1 cellular context compared by ENCODE assay signal in the genomic region with DNA sequence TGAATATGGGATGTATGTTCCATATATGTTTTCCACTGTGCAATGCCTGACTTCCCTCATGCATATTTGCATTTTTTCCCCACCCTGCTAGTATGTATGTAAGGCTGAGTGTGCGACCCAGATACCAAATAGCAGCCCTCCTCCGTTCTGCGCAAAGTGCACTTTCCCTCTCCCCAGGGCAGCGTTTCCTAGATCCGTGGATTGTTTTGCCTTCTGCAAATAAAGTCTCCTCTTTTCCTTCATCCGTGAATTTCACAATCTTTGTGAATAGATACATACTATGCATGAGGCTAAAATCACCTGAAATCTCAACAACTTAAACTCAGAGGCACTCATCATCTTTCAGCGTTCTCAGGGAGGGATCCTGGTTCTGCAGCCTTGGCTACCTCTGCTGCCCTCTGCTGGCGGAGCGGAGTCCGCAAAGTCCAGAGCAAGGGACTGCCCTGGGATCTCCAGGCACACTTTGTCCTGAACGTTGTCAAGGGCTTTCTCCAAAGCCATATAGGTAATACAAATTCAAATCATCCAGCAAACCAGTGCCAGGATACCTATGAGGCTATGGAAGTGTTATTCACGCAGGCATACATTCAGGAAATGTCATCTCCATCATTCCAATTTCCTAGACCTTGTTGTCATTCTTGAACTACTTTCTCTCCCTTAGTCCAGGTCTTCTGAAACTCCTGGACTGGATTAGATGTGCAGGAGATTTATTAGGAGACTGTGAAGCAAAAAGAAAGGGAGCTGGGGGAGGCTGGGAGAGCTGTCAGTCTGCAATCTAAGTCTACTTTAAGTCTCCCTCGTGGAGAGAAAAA.
TF ChIP-seq lines count a peak whose summit lies in the region.

No MANE protein-coding gene starts in this region.

TF ChIP-seq in GM12878, 131 proteins besides CTCF, POLR2A, EP300 and RAD21 (continued from another document):
- no peak for TF ChIP-seq PAX8 (IDR thresholded peaks at IDR 0.05)
- no peak for TF ChIP-seq YBX1 (IDR thresholded peaks at IDR 0.05)
- TF ChIP-seq ZSCAN29 (IDR thresholded peaks at IDR 0.05), result no peak
- TF ChIP-seq TBL1XR1 (IDR thresholded peaks at IDR 0.05; ENCODE audit: low read depth, low read length), result no peak
- TF ChIP-seq, protein P1, sequence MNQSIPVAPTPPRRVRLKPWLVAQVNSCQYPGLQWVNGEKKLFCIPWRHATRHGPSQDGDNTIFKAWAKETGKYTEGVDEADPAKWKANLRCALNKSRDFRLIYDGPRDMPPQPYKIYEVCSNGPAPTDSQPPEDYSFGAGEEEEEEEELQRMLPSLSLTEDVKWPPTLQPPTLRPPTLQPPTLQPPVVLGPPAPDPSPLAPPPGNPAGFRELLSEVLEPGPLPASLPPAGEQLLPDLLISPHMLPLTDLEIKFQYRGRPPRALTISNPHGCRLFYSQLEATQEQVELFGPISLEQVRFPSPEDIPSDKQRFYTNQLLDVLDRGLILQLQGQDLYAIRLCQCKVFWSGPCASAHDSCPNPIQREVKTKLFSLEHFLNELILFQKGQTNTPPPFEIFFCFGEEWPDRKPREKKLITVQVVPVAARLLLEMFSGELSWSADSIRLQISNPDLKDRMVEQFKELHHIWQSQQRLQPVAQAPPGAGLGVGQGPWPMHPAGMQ (IDR thresholded peaks at IDR 0.05; ENCODE audit: borderline replicate concordance), result no peak
- TF ChIP-seq KLF5 (IDR thresholded peaks at IDR 0.05; ENCODE audit: partially characterized antibody), result no peak
- TF ChIP-seq ZZZ3 (IDR thresholded peaks at IDR 0.05; ENCODE audit: control insufficient read depth, insufficient read length, low read depth), result no peak
- TF ChIP-seq, protein P2, sequence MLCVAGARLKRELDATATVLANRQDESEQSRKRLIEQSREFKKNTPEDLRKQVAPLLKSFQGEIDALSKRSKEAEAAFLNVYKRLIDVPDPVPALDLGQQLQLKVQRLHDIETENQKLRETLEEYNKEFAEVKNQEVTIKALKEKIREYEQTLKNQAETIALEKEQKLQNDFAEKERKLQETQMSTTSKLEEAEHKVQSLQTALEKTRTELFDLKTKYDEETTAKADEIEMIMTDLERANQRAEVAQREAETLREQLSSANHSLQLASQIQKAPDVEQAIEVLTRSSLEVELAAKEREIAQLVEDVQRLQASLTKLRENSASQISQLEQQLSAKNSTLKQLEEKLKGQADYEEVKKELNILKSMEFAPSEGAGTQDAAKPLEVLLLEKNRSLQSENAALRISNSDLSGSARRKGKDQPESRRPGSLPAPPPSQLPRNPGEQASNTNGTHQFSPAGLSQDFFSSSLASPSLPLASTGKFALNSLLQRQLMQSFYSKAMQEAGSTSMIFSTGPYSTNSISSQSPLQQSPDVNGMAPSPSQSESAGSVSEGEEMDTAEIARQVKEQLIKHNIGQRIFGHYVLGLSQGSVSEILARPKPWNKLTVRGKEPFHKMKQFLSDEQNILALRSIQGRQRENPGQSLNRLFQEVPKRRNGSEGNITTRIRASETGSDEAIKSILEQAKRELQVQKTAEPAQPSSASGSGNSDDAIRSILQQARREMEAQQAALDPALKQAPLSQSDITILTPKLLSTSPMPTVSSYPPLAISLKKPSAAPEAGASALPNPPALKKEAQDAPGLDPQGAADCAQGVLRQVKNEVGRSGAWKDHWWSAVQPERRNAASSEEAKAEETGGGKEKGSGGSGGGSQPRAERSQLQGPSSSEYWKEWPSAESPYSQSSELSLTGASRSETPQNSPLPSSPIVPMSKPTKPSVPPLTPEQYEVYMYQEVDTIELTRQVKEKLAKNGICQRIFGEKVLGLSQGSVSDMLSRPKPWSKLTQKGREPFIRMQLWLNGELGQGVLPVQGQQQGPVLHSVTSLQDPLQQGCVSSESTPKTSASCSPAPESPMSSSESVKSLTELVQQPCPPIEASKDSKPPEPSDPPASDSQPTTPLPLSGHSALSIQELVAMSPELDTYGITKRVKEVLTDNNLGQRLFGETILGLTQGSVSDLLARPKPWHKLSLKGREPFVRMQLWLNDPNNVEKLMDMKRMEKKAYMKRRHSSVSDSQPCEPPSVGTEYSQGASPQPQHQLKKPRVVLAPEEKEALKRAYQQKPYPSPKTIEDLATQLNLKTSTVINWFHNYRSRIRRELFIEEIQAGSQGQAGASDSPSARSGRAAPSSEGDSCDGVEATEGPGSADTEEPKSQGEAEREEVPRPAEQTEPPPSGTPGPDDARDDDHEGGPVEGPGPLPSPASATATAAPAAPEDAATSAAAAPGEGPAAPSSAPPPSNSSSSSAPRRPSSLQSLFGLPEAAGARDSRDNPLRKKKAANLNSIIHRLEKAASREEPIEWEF (IDR thresholded peaks at IDR 0.05; ENCODE audit: insufficient replicate concordance, low read depth, low read length), result no peak
- TF ChIP-seq, protein P3, sequence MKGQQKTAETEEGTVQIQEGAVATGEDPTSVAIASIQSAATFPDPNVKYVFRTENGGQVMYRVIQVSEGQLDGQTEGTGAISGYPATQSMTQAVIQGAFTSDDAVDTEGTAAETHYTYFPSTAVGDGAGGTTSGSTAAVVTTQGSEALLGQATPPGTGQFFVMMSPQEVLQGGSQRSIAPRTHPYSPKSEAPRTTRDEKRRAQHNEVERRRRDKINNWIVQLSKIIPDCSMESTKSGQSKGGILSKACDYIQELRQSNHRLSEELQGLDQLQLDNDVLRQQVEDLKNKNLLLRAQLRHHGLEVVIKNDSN (IDR thresholded peaks at IDR 0.05; ENCODE audit: borderline replicate concordance, extremely low read length, insufficient read depth, low read depth, low read length), result no peak
- peak; percentile 22; the same call in 1 of the 2 replicates for TF ChIP-seq IRF4 (IDR thresholded peaks at IDR 0.05; ENCODE audit: low read depth, low read length)
- no peak for TF ChIP-seq STAT1 (conservative IDR thresholded peaks at IDR 0.05)
- TF ChIP-seq POU2F2 (IDR thresholded peaks at IDR 0.05; ENCODE audit: borderline replicate concordance, low read depth, low read length), result no peak
- no peak for TF ChIP-seq EED (IDR thresholded peaks at IDR 0.05; ENCODE audit: low read depth)
- TF ChIP-seq, protein P4, sequence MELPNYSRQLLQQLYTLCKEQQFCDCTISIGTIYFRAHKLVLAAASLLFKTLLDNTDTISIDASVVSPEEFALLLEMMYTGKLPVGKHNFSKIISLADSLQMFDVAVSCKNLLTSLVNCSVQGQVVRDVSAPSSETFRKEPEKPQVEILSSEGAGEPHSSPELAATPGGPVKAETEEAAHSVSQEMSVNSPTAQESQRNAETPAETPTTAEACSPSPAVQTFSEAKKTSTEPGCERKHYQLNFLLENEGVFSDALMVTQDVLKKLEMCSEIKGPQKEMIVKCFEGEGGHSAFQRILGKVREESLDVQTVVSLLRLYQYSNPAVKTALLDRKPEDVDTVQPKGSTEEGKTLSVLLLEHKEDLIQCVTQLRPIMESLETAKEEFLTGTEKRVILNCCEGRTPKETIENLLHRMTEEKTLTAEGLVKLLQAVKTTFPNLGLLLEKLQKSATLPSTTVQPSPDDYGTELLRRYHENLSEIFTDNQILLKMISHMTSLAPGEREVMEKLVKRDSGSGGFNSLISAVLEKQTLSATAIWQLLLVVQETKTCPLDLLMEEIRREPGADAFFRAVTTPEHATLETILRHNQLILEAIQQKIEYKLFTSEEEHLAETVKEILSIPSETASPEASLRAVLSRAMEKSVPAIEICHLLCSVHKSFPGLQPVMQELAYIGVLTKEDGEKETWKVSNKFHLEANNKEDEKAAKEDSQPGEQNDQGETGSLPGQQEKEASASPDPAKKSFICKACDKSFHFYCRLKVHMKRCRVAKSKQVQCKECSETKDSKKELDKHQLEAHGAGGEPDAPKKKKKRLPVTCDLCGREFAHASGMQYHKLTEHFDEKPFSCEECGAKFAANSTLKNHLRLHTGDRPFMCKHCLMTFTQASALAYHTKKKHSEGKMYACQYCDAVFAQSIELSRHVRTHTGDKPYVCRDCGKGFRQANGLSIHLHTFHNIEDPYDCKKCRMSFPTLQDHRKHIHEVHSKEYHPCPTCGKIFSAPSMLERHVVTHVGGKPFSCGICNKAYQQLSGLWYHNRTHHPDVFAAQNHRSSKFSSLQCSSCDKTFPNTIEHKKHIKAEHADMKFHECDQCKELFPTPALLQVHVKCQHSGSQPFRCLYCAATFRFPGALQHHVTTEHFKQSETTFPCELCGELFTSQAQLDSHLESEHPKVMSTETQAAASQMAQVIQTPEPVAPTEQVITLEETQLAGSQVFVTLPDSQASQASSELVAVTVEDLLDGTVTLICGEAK (IDR thresholded peaks at IDR 0.05; ENCODE audit: borderline replicate concordance), result no peak
- TF ChIP-seq SMARCA5 (IDR thresholded peaks at IDR 0.05), result 0 out of 2 replicates have a peak, but pooled peaks have one; percentile 35
- TF ChIP-seq, protein P5, sequence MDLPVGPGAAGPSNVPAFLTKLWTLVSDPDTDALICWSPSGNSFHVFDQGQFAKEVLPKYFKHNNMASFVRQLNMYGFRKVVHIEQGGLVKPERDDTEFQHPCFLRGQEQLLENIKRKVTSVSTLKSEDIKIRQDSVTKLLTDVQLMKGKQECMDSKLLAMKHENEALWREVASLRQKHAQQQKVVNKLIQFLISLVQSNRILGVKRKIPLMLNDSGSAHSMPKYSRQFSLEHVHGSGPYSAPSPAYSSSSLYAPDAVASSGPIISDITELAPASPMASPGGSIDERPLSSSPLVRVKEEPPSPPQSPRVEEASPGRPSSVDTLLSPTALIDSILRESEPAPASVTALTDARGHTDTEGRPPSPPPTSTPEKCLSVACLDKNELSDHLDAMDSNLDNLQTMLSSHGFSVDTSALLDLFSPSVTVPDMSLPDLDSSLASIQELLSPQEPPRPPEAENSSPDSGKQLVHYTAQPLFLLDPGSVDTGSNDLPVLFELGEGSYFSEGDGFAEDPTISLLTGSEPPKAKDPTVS (IDR thresholded peaks at IDR 0.05; ENCODE audit: low read depth, low read length), result no peak
- no peak for TF ChIP-seq KAT2A (conservative IDR thresholded peaks at IDR 0.05; ENCODE audit: control insufficient read depth, low read depth, low read length)
- no peak for TF ChIP-seq GATAD2B (conservative IDR thresholded peaks at IDR 0.05; ENCODE audit: low read depth)
- TF ChIP-seq, protein P6, sequence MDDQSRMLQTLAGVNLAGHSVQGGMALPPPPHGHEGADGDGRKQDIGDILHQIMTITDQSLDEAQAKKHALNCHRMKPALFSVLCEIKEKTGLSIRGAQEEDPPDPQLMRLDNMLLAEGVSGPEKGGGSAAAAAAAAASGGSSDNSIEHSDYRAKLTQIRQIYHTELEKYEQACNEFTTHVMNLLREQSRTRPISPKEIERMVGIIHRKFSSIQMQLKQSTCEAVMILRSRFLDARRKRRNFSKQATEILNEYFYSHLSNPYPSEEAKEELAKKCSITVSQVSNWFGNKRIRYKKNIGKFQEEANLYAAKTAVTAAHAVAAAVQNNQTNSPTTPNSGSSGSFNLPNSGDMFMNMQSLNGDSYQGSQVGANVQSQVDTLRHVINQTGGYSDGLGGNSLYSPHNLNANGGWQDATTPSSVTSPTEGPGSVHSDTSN (IDR thresholded peaks at IDR 0.05; ENCODE audit: insufficient replicate concordance, low read depth, low read length), result no peak
- TF ChIP-seq SMAD1 (IDR thresholded peaks at IDR 0.05; ENCODE audit: low read depth, partially characterized antibody), result no peak
- no peak for TF ChIP-seq SPI1 (IDR thresholded peaks at IDR 0.05; ENCODE audit: borderline replicate concordance, insufficient read depth, low read depth, low read length)
- TF ChIP-seq RFX5 (IDR thresholded peaks at IDR 0.05; ENCODE audit: low read depth, low read length), result no peak
- TF ChIP-seq MTA3 (IDR thresholded peaks at IDR 0.05; ENCODE audit: borderline replicate concordance, low read length), result no peak
- no peak for TF ChIP-seq RBBP5 (conservative IDR thresholded peaks at IDR 0.05)
- no peak for TF ChIP-seq NBN (IDR thresholded peaks at IDR 0.05)
